In genomic region chr3:142028174-142028833, GRCh38 we compare ENCODE assay signal across 8 cellular contexts.
DNase-seq lines count a peak whose midpoint lies in the region; ATAC-seq and TF ChIP-seq lines count a peak whose summit lies in the region.

No MANE protein-coding gene starts in this region.

- POLR2A ChIA-PET in SK-N-SH (lab: Yijun Ruan, JAX) = no interaction called here

- H3K9me3 Mint-ChIP-seq in effector memory CD8-positive, alpha-beta T cell = no peaks in the 10 kb centered on the region

- H3K27me3 Mint-ChIP-seq in effector memory CD8-positive, alpha-beta T cell = no peaks in the 10 kb centered on the region

- H4K20me1 ChIP-seq in SK-N-SH (ENCODE audit: insufficient read depth) = no peaks in the 10 kb centered on the region

- H3K9me3 ChIP-seq in SK-N-SH (no peaks in the 10 kb centered on the region), tibial nerve (no peaks in the 10 kb centered on the region)

- no peak for TF ChIP-seq RAD21 in SK-N-SH (IDR thresholded peaks at IDR 0.05; ENCODE audit: low read length)

- WGBS in SK-N-SH (ENCODE audit: low lambda C conversion rate) = 15% methylated on average over 4 of the region's 4 CpGs
- 5 to 7% methylated on average over 4 of the region's 4 CpGs for WGBS in tibial nerve, 2 donors

- peak; percentile 62 for DNase-seq in DMS153 treated with DMSO at 0.1 percent for 48 hours (lab: John Stamatoyannopoulos, UW; ENCODE audit: unreplicated experiment)
- DNase-seq in HuH-7 (ENCODE audit: low spot score) = peak; percentile 28
- DNase-seq in SK-N-SH = peak; percentile 49
- peak; percentile 6 to 14 (median 10) for DNase-seq in effector memory CD8-positive, alpha-beta T cell
- peak; percentile 59 for DNase-seq in medulla oblongata (ENCODE audit: extremely low spot score)
- peak in 1 of 2 donors; percentile 41 for DNase-seq in tibial nerve (ENCODE audit: low spot score in 2 of 2)
- no peak for DNase-seq in NK-92 treated with Interleukin-12 subunit alpha and Interleukin-12 subunit beta, amount 100 ng/mL, for 24 hours (lab: John Stamatoyannopoulos, UW)

- peak overlapping the region; percentile 74 to 90 for H3K4me3 Mint-ChIP-seq in effector memory CD8-positive, alpha-beta T cell

- H3K4me3 ChIP-seq in SK-N-SH (ENCODE audit: low read depth in 2 of 2, low read length in 1 of 2) (peak overlapping the region; percentile 57 to 72), tibial nerve (peak overlapping the region; percentile 13 to 41 (median 22))

- H3K9ac ChIP-seq in SK-N-SH = peak overlapping the region; percentile 48; the same call in 1 of the 2 replicates

- H3K36me3 Mint-ChIP-seq in effector memory CD8-positive, alpha-beta T cell (ENCODE audit: insufficient read depth) = peaks cover 2% of the 10 kb centered on the region

- peaks cover 2 to 7% of the 10 kb centered on the region in 2 experiments; a peak in 2 of 4 replicates for H3K4me1 ChIP-seq in SK-N-SH (ENCODE audit: control insufficient read depth in 1 of 2, insufficient read depth in 2 of 2, low read depth in 1 of 2, low read length in 1 of 2)
- H3K4me1 ChIP-seq in tibial nerve = peaks cover 0 to 34% (median 1%) of the 10 kb centered on the region in 4 donors

- H3K79me2 ChIP-seq in SK-N-SH (ENCODE audit: insufficient read depth) = peaks cover 20% of the 10 kb centered on the region

- peak overlapping the region; percentile 74 for H2AFZ ChIP-seq in SK-N-SH (ENCODE audit: low read depth)

- peak overlapping the region; percentile 69 to 89 for H3K27ac Mint-ChIP-seq in effector memory CD8-positive, alpha-beta T cell

- peak overlapping the region in 1 of 2 experiments; percentile 53; a peak in 2 of 4 replicates for H3K27ac ChIP-seq in SK-N-SH (ENCODE audit: low read depth in 2 of 2, low read length in 1 of 2)
- peak overlapping the region in 2 of 4 donors; percentile 18 to 65 for H3K27ac ChIP-seq in tibial nerve

- H3K9me2 ChIP-seq in SK-N-SH = no peaks in the 10 kb centered on the region

- CTCF ChIA-PET in SK-N-SH (lab: Yijun Ruan, JAX) = interaction anchor here (0.9 kb wide), 1 partner anchor 9 kb away, joined by 3 read pairs; no protein-coding TSS in a partner anchor

- no peak for TF ChIP-seq CTCF in SK-N-SH (IDR thresholded peaks at IDR 0.05)
- no peak for TF ChIP-seq CTCF in tibial nerve (IDR thresholded peaks at IDR 0.05)

- peaks cover 14% of the 10 kb centered on the region for H3F3A ChIP-seq in SK-N-SH (replicated peaks; ENCODE audit: insufficient read depth)

- TF ChIP-seq POLR2A in tibial nerve (IDR thresholded peaks at IDR 0.05) = no peak

- peak; percentile 50 for ATAC-seq in GM21360 (IDR thresholded peaks at IDR 0.05; ENCODE audit: unreplicated experiment)
- ATAC-seq in effector memory CD8-positive, alpha-beta T cell (replicated peaks) = peak; percentile 87

- TF ChIP-seq EP300 in SK-N-SH (IDR thresholded peaks at IDR 0.05; ENCODE audit: borderline replicate concordance in 1 of 2, low read depth in 1 of 2, low read length in 1 of 2) (no peak), tibial nerve (IDR thresholded peaks at IDR 0.05) (no peak)

- H3K36me3 ChIP-seq in SK-N-SH (replicated peaks in 1 of 2; ENCODE audit: control insufficient read depth in 1 of 2, insufficient read depth in 2 of 2, low read length in 1 of 2) = peaks cover 5 to 12% of the 10 kb centered on the region in 2 experiments
- no peaks in the 10 kb centered on the region for H3K36me3 ChIP-seq in tibial nerve

- H3K27me3 ChIP-seq in SK-N-SH (ENCODE audit: insufficient read depth) = no peaks in the 10 kb centered on the region
- H3K27me3 ChIP-seq in tibial nerve = no peaks in the 10 kb centered on the region

- peaks cover 12 to 22% of the 10 kb centered on the region in 2 donors for H3K4me1 Mint-ChIP-seq in effector memory CD8-positive, alpha-beta T cell (ENCODE audit: low read depth in 2 of 2)

- peak overlapping the region; percentile 74 for H3K4me2 ChIP-seq in SK-N-SH

TF ChIP-seq in SK-N-SH, 30 proteins besides CTCF, POLR2A, EP300 and RAD21:
- TF ChIP-seq RCOR1 (IDR thresholded peaks at IDR 0.05; ENCODE audit: low read length) = peak; percentile 38; the same call in 1 of the 2 replicates
- TF ChIP-seq POLR2AphosphoS5 (IDR thresholded peaks at IDR 0.05; ENCODE audit: low read depth, low read length) = peak; percentile 76
- TF ChIP-seq MXI1 (IDR thresholded peaks at IDR 0.05; ENCODE audit: low read depth, low read length) = peak; percentile 90
- no peak for TF ChIP-seq NRF1 (IDR thresholded peaks at IDR 0.05; ENCODE audit: low read depth, low read length)
- TF ChIP-seq TAF1 (IDR thresholded peaks at IDR 0.05; ENCODE audit: borderline replicate concordance, low read depth, low read length) = peak; percentile 52; the same call in 1 of the 2 replicates
- TF ChIP-seq MAX (IDR thresholded peaks at IDR 0.05; ENCODE audit: low read depth) = peak; percentile 72
- TF ChIP-seq CHD2 (IDR thresholded peaks at IDR 0.05; ENCODE audit: low read length, partially characterized antibody) = peak; percentile 26
- peak; percentile 68; the same call in 1 of the 2 replicates for TF ChIP-seq SIN3A (IDR thresholded peaks at IDR 0.05; ENCODE audit: borderline replicate concordance, low read depth, low read length)
- no peak for TF ChIP-seq FOSL2 (IDR thresholded peaks at IDR 0.05; ENCODE audit: borderline replicate concordance, low read depth)
- peak; percentile 35; the same call in 1 of the 2 replicates for TF ChIP-seq TCF12 (IDR thresholded peaks at IDR 0.05)
- TF ChIP-seq PBX3 (IDR thresholded peaks at IDR 0.05) = no peak
- no peak for TF ChIP-seq USF2 (IDR thresholded peaks at IDR 0.05; ENCODE audit: borderline replicate concordance, low read depth, low read length)
